ENCODE assay signal across 8 cellular contexts in genomic region chr5:95823738-95824609, GRCh38. TPM values are rescaled to one million over a fixed set of nuclear protein-coding genes. Genes with fewer than 3 reads are reported as not detected.
DNase-seq lines count a peak whose midpoint lies in the region; ATAC-seq and TF ChIP-seq lines count a peak whose summit lies in the region.

No MANE protein-coding gene starts in this region.

- H3K9ac ChIP-seq in liver (ENCODE audit: low read depth in 1 of 2, low read length in 2 of 2) = peak overlapping the region in 1 of 2 donors; percentile 36

- DNase-seq in DMS53 (lab: John Stamatoyannopoulos, UW) (peak; percentile 65), HPDE6-E6E7 (ENCODE audit: extremely low spot score) (peak; percentile 84), T-helper 2 cell (peak in 3 of 5 experiments; percentile 59 to 91 (median 79)), cardiac fibroblast (ENCODE audit: low read depth in 2 of 2) (peak; percentile 95 to 98), HuH-7 (ENCODE audit: low spot score) (no peak)
- peak; percentile 45 to 68 for DNase-seq in stimulated activated naive CD8-positive, alpha-beta T cell treated with anti-CD3 and anti-CD28 coated beads, Interleukin-15, amount 100 ng/mL, for 72 hours

- WGBS in liver = 46% methylated on average over 12 of the region's 12 CpGs

- peak; percentile 45 for ATAC-seq in GM21381 (IDR thresholded peaks at IDR 0.05; ENCODE audit: unreplicated experiment)
- peak; percentile 82 for ATAC-seq in stimulated activated naive CD8-positive, alpha-beta T cell treated with anti-CD3 and anti-CD28 coated beads, Interleukin-15, amount 100 ng/mL, for 72 hours

- no peaks in the 10 kb centered on the region for H3K9me3 ChIP-seq in liver (ENCODE audit: control insufficient read depth in 4 of 4, low read length in 3 of 4)

- no peaks in the 10 kb centered on the region for H3K27me3 ChIP-seq in liver (ENCODE audit: control insufficient read depth in 4 of 4, insufficient read depth in 4 of 4, low read length in 3 of 4)

- peak overlapping the region; percentile 72 to 97 for H3K27ac Mint-ChIP-seq in stimulated activated naive CD8-positive, alpha-beta T cell treated with anti-CD3 and anti-CD28 coated beads, Interleukin-15, amount 100 ng/mL, for 72 hours

- no peak for TF ChIP-seq RAD21 in liver (IDR thresholded peaks at IDR 0.05)

- peaks cover 58% of the 10 kb centered on the region for H3K4me1 Mint-ChIP-seq in stimulated activated naive CD8-positive, alpha-beta T cell treated with anti-CD3 and anti-CD28 coated beads, Interleukin-15, amount 100 ng/mL, for 72 hours

- peak overlapping the region; percentile 74 to 90 for H3K27ac ChIP-seq in liver (ENCODE audit: low read depth in 1 of 2, low read length in 2 of 2)

- peak overlapping the region; percentile 81 to 93 for H3K4me3 Mint-ChIP-seq in stimulated activated naive CD8-positive, alpha-beta T cell treated with anti-CD3 and anti-CD28 coated beads, Interleukin-15, amount 100 ng/mL, for 72 hours

- TF ChIP-seq CTCF in cardiac fibroblast (IDR thresholded peaks at IDR 0.05; ENCODE audit: low read depth, low read length) = peak; percentile 19
- TF ChIP-seq CTCF in liver (IDR thresholded peaks at IDR 0.05; ENCODE audit: low read depth, low read length, missing input control) = no peak

- no peaks in the 10 kb centered on the region for H3K9me3 Mint-ChIP-seq in stimulated activated naive CD8-positive, alpha-beta T cell treated with anti-CD3 and anti-CD28 coated beads, Interleukin-15, amount 100 ng/mL, for 72 hours

- H3K4me3 ChIP-seq in cardiac fibroblast (replicated peaks in 1 of 2; ENCODE audit: low read depth in 2 of 2, low read length in 2 of 2) = peak overlapping the region in 1 of 2 donors; percentile 82
- no peak overlapping the region for H3K4me3 ChIP-seq in liver (ENCODE audit: low read depth in 1 of 3, low read length in 3 of 3)

- H3K36me3 ChIP-seq in liver (ENCODE audit: control insufficient read depth in 4 of 4, insufficient read depth in 3 of 4, low read depth in 1 of 4, low read length in 3 of 4) = no peaks in the 10 kb centered on the region

- H3K4me1 ChIP-seq in liver (ENCODE audit: control insufficient read depth in 4 of 4, insufficient read depth in 4 of 4, low read length in 3 of 4) = peaks cover 3 to 67% (median 42%) of the 10 kb centered on the region in 4 donors

- no peaks in the 10 kb centered on the region for H3K27me3 Mint-ChIP-seq in stimulated activated naive CD8-positive, alpha-beta T cell treated with anti-CD3 and anti-CD28 coated beads, Interleukin-15, amount 100 ng/mL, for 72 hours

TF ChIP-seq in liver, 16 proteins besides CTCF, POLR2A, EP300 and RAD21:
- no peak for TF ChIP-seq HNF4G (IDR thresholded peaks at IDR 0.05)
- TF ChIP-seq REST (IDR thresholded peaks at IDR 0.05) = peak; percentile 10
- peak; percentile 51 for TF ChIP-seq YY1 (IDR thresholded peaks at IDR 0.05)
- TF ChIP-seq, protein P1, sequence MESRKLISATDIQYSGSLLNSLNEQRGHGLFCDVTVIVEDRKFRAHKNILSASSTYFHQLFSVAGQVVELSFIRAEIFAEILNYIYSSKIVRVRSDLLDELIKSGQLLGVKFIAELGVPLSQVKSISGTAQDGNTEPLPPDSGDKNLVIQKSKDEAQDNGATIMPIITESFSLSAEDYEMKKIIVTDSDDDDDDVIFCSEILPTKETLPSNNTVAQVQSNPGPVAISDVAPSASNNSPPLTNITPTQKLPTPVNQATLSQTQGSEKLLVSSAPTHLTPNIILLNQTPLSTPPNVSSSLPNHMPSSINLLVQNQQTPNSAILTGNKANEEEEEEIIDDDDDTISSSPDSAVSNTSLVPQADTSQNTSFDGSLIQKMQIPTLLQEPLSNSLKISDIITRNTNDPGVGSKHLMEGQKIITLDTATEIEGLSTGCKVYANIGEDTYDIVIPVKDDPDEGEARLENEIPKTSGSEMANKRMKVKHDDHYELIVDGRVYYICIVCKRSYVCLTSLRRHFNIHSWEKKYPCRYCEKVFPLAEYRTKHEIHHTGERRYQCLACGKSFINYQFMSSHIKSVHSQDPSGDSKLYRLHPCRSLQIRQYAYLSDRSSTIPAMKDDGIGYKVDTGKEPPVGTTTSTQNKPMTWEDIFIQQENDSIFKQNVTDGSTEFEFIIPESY (IDR thresholded peaks at IDR 0.05) = no peak
- TF ChIP-seq EGR1 (IDR thresholded peaks at IDR 0.05; ENCODE audit: low read depth in 2 of 2) = peak in 1 of 2 donors; percentile 9
- no peak for TF ChIP-seq FOXA1 (IDR thresholded peaks at IDR 0.05)
- TF ChIP-seq ATF3 (IDR thresholded peaks at IDR 0.05) = no peak
- no peak for TF ChIP-seq NR2F2 (IDR thresholded peaks at IDR 0.05)
- no peak for TF ChIP-seq SP1 (IDR thresholded peaks at IDR 0.05)
- TF ChIP-seq MAX (IDR thresholded peaks at IDR 0.05) = peak; percentile 68
- TF ChIP-seq FOXA2 (IDR thresholded peaks at IDR 0.05) = no peak
- no peak for TF ChIP-seq GABPA (IDR thresholded peaks at IDR 0.05 in 1 of 2, conservative IDR thresholded peaks at IDR 0.05 in 1 of 2)
- TF ChIP-seq TAF1 (conservative IDR thresholded peaks at IDR 0.05) = no peak
- TF ChIP-seq JUND (IDR thresholded peaks at IDR 0.05) = peak; percentile 46 to 70

RNA-seq across cellular contexts. Expression of gene GLRX, which starts 1.4 kb away (rescaled TPM):
- total RNA-seq in liver = 10 to 100 TPM; 48.2 to 61.8 TPM
- polyA plus RNA-seq in liver = 100 to 1,000 TPM; 152 to 187 TPM
